ENCODE assay signal across 16 cellular contexts in the genomic region with DNA sequence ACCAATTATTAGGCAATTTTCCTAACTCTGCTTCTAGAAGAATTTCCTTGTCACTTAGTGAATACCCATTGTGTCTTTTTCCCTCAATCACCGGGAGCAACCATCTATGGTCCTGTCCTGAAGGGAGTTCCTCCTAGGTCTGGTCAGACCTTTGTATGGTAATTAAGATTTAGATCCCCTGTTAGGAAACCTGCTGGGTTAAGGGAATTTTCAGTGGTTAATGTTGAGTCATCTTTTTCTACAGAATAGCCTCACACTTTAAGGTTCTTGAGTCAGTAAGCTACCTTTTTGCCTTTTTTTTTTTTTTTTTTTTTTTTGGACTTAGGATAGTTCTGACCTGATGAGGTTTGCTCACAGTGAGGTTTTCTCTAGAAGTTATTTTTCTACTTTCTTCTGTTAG. TPM values are rescaled to one million over a fixed set of nuclear protein-coding genes. Genes with fewer than 3 reads are reported as not detected.
"Had no signal": no experiment of that assay in that cellular context is flagged by ENCODE, and none has a peak within 500 bp of the region (broad histone marks: within the 10 kb centered on the region; RNA-seq: fewer than 3 reads in every experiment).

No MANE protein-coding gene starts in this region.

RNA-seq across cellular contexts. Expression of a gene that starts 24.0 kb away (rescaled TPM):
- total RNA-seq: activated CD4-positive, alpha-beta memory T cell treated with anti-CD3 and anti-CD28 coated beads, Interleukin-2, amount 10 ng/mL, durations not matched to agents 7 days and 5 days; activated CD4-positive, alpha-beta T cell treated with anti-CD3 and anti-CD28 coated beads, Interleukin-2, amount 10 ng/mL, durations not matched to agents 7 days and 5 days; fibroblast of lung; fibroblast of villous mesenchyme had no signal
- polyA plus RNA-seq: fibroblast of lung had no signal

RNA-seq across cellular contexts. Expression of a gene that starts 45.6 kb away (rescaled TPM):
- total RNA-seq: dermis microvascular lymphatic vessel endothelial cell, fibroblast of lung, fibroblast of villous mesenchyme, progenitor cell of endocrine pancreas had no signal
- polyA plus RNA-seq: fibroblast of lung had no signal

RNA-seq across cellular contexts. Expression of a gene that starts 58.5 kb away (rescaled TPM):
- total RNA-seq: activated CD4-positive, alpha-beta memory T cell treated with anti-CD3 and anti-CD28 coated beads, Interleukin-2, amount 10 ng/mL, durations not matched to agents 7 days and 5 days; activated CD4-positive, alpha-beta T cell treated with anti-CD3 and anti-CD28 coated beads, Interleukin-2, amount 10 ng/mL, durations not matched to agents 7 days and 5 days; dermis microvascular lymphatic vessel endothelial cell; fibroblast of lung; fibroblast of villous mesenchyme; gastroesophageal sphincter; kidney; lower lobe of right lung; mesenteric fat pad; mucosa of gallbladder; ovary; progenitor cell of endocrine pancreas; sciatic nerve; upper lobe of right lung had no signal
- polyA plus RNA-seq: esophagus, fibroblast of lung, immature natural killer cell, ovary had no signal
